ENCODE assay signal across 21 cellular contexts in the genomic region with DNA sequence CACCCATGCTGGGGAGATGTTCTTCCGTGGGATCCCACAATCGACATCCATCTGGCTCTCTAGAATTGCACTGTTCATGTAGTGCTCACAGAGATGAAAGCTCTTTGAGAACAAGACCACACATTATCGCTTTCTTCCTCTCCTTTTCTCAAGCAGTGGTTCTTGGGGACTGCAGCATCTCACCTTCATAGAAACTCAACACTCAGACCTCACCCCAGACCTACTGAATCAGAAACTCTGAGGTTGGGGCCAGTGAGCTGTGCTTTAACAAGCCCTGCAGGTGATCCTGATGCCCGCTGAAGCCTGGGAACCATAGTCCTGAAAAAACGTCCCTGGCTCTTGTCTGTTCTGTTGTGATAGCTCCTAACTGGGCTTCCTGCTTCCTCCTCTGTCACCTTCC.
A peak's percentile ranks its signal among the peaks of the same experiment; 100 is the strongest.
DNase-seq lines count a peak whose midpoint lies in the region; ATAC-seq and TF ChIP-seq lines count a peak whose summit lies in the region.
"Had no signal": no experiment of that assay in that cellular context is flagged by ENCODE, and none has a peak within 500 bp of the region (broad histone marks: within the 10 kb centered on the region; RNA-seq: fewer than 3 reads in every experiment).

No MANE protein-coding gene starts in this region.

- peaks cover 45% of the 10 kb centered on the region for H3K36me3 Mint-ChIP-seq in T-helper 1 cell treated with Interleukin-12 subunit alpha and Interleukin-12 subunit beta and Interleukin-4 antibody, amounts not matched to agents 30 μg/mL and 1 μg/mL, for 36 hours (ENCODE audit: low read depth)
- H3K36me3 Mint-ChIP-seq in naive thymus-derived CD4-positive, alpha-beta T cell: peaks cover 0 to 53% (median 0%) of the 10 kb centered on the region in 5 donors

- no peaks in the 10 kb centered on the region for H3K27me3 Mint-ChIP-seq in T-helper 1 cell treated with Interleukin-12 subunit alpha and Interleukin-12 subunit beta and Interleukin-4 antibody, amounts not matched to agents 30 μg/mL and 1 μg/mL, for 36 hours (ENCODE audit: low read depth)
- no peaks in the 10 kb centered on the region for H3K27me3 Mint-ChIP-seq in naive thymus-derived CD4-positive, alpha-beta T cell

- peak overlapping the region; percentile 91 for H3K27ac Mint-ChIP-seq in T-helper 1 cell treated with Interleukin-12 subunit alpha and Interleukin-12 subunit beta and Interleukin-4 antibody, amounts not matched to agents 30 μg/mL and 1 μg/mL, for 36 hours
- peak overlapping the region in 8 of 9 donors; percentile 20 to 96 (median 76) for H3K27ac Mint-ChIP-seq in naive thymus-derived CD4-positive, alpha-beta T cell
- H3K27ac Mint-ChIP-seq: GM23338, nephron had no signal

- no peaks in the 10 kb centered on the region for H3K36me3 ChIP-seq in naive thymus-derived CD4-positive, alpha-beta T cell (ENCODE audit: control insufficient read depth in 2 of 3, insufficient read depth in 3 of 3, low read length in 3 of 3)
- no peaks in the 10 kb centered on the region for H3K36me3 ChIP-seq in colonic mucosa
- H3K36me3 ChIP-seq in prostate gland: no peaks in the 10 kb centered on the region
- H3K36me3 ChIP-seq: brain microvascular endothelial cell, tibial nerve had no signal

- no peak for TF ChIP-seq CTCF in GM10266 (IDR thresholded peaks at IDR 0.05; ENCODE audit: control insufficient read depth, insufficient read depth, low read depth, missing control alignments)
- TF ChIP-seq CTCF in GM20000 (IDR thresholded peaks at IDR 0.05; ENCODE audit: extremely low read depth, missing control alignments): no peak
- TF ChIP-seq CTCF in colonic mucosa (IDR thresholded peaks at IDR 0.05): no peak
- TF ChIP-seq CTCF in prostate gland (IDR thresholded peaks at IDR 0.05): no peak

- DNase-seq in GM10266 (ENCODE audit: extremely low spot score) (peak; percentile 24), GM20000 (ENCODE audit: low spot score) (peak; percentile 25), colonic mucosa (no peak), prostate gland (ENCODE audit: low spot score) (no peak)
- no peak for DNase-seq in naive thymus-derived CD4-positive, alpha-beta T cell
- DNase-seq: brain microvascular endothelial cell; C1 segment of cervical spinal cord; effector CD4-positive, alpha-beta T cell; Karpas-422; left ventricle myocardium superior; NCI-H1417; NCI-H446; stimulated activated CD4-positive, alpha-beta T cell treated with anti-CD3 and anti-CD28 coated beads, Interleukin-2, amount 100 ng/mL, for 24 hours had no signal

- no peak for ATAC-seq in naive thymus-derived CD4-positive, alpha-beta T cell
- ATAC-seq in GM21576 (IDR thresholded peaks at IDR 0.05; ENCODE audit: unreplicated experiment): no peak
- ATAC-seq in GM21737 (IDR thresholded peaks at IDR 0.05; ENCODE audit: unreplicated experiment): no peak
- ATAC-seq: left ventricle myocardium superior, PC-3 had no signal

- H3K4me1 ChIP-seq in naive thymus-derived CD4-positive, alpha-beta T cell (ENCODE audit: control insufficient read depth in 2 of 2, insufficient read depth in 2 of 2, low read length in 2 of 2): peaks cover 30% of the 10 kb centered on the region in 2 donors
- H3K4me1 ChIP-seq in colonic mucosa (no peaks in the 10 kb centered on the region), prostate gland (replicated peaks) (no peaks in the 10 kb centered on the region)

- TF ChIP-seq POLR2A in prostate gland (IDR thresholded peaks at IDR 0.05): no peak

- H3K4me3 ChIP-seq in naive thymus-derived CD4-positive, alpha-beta T cell (ENCODE audit: low read length): no peak overlapping the region
- H3K4me3 ChIP-seq in colonic mucosa: no peak overlapping the region
- H3K4me3 ChIP-seq in prostate gland: no peak overlapping the region
- H3K4me3 ChIP-seq: GM23338, tibial nerve had no signal

- H3K27ac ChIP-seq in naive thymus-derived CD4-positive, alpha-beta T cell (ENCODE audit: low read depth, low read length): no peak overlapping the region
- H3K27ac ChIP-seq in colonic mucosa: no peak overlapping the region
- H3K27ac ChIP-seq in prostate gland: no peak overlapping the region
- H3K27ac ChIP-seq: brain microvascular endothelial cell, HL-60, tibial nerve had no signal

- POLR2A ChIA-PET in naive thymus-derived CD4-positive, alpha-beta T cell (lab: Charles Lee): interaction anchor here (0.8 to 1.3 kb wide), 3 partner anchors 11 to 26 kb away, joined by 3 to 5 read pairs (median 3); no protein-coding TSS in a partner anchor

- no peaks in the 10 kb centered on the region for H3K27me3 ChIP-seq in naive thymus-derived CD4-positive, alpha-beta T cell (ENCODE audit: control insufficient read depth in 2 of 2, insufficient read depth in 2 of 2, low read length in 2 of 2)
- H3K27me3 ChIP-seq in colonic mucosa: no peaks in the 10 kb centered on the region
- H3K27me3 ChIP-seq in prostate gland (replicated peaks; ENCODE audit: insufficient read depth): no peaks in the 10 kb centered on the region
- H3K27me3 ChIP-seq: brain microvascular endothelial cell, tibial nerve had no signal

- no peaks in the 10 kb centered on the region for H3K9me3 ChIP-seq in naive thymus-derived CD4-positive, alpha-beta T cell (ENCODE audit: control insufficient read depth in 2 of 3, low read length in 3 of 3)
- no peaks in the 10 kb centered on the region for H3K9me3 ChIP-seq in colonic mucosa
- H3K9me3 ChIP-seq in prostate gland: no peaks in the 10 kb centered on the region
- H3K9me3 ChIP-seq: tibial nerve had no signal

- intact Hi-C loops in naive thymus-derived CD4-positive, alpha-beta T cell (cut with micrococcal nuclease): loop anchor here (1.0 to 10.0 kb wide), 11 partner anchors 25 to 652 kb away; a partner anchor contains a TSS
- intact Hi-C loops in colonic mucosa (cut with DNase I): no loop called here
- intact Hi-C loops in prostate gland (cut with DNase I): no loop called here

- peaks cover 24% of the 10 kb centered on the region for H3K9me3 Mint-ChIP-seq in T-helper 1 cell treated with Interleukin-12 subunit alpha and Interleukin-12 subunit beta and Interleukin-4 antibody, amounts not matched to agents 30 μg/mL and 1 μg/mL, for 36 hours
- peaks cover 0 to 16% (median 0%) of the 10 kb centered on the region in 11 donors for H3K9me3 Mint-ChIP-seq in naive thymus-derived CD4-positive, alpha-beta T cell

- H3K4me3 Mint-ChIP-seq in T-helper 1 cell treated with Interleukin-12 subunit alpha and Interleukin-12 subunit beta and Interleukin-4 antibody, amounts not matched to agents 30 μg/mL and 1 μg/mL, for 36 hours: peak overlapping the region; percentile 69
- H3K4me3 Mint-ChIP-seq in naive thymus-derived CD4-positive, alpha-beta T cell: peak overlapping the region; percentile 1 to 82 (median 40)
- H3K4me3 Mint-ChIP-seq: GM23338, nephron had no signal

- CTCF ChIA-PET in naive thymus-derived CD4-positive, alpha-beta T cell (lab: Charles Lee): interaction anchor here (1.8 kb wide), 1 partner anchor 17 kb away, joined by 5 read pairs; no protein-coding TSS in a partner anchor

- WGBS in prostate gland: 95% methylated on average over 5 of the region's 5 CpGs

- peaks cover 74% of the 10 kb centered on the region for H3K4me1 Mint-ChIP-seq in T-helper 1 cell treated with Interleukin-12 subunit alpha and Interleukin-12 subunit beta and Interleukin-4 antibody, amounts not matched to agents 30 μg/mL and 1 μg/mL, for 36 hours (ENCODE audit: low read depth)
- peaks cover 26 to 73% (median 41%) of the 10 kb centered on the region in 7 donors for H3K4me1 Mint-ChIP-seq in naive thymus-derived CD4-positive, alpha-beta T cell

- no peak overlapping the region for H3K9ac ChIP-seq in colonic mucosa (ENCODE audit: low read depth in 2 of 2, low read length in 2 of 2)

Comparison
In these comparisons a context has a peak if more than half of its experiments do, and no peak if none do; other contexts are left out.
1. DNase-seq: peak in GM10266 (single experiment) and GM20000 (single experiment); none in naive thymus-derived CD4-positive, alpha-beta T cell (0 of 9), colonic mucosa (single experiment) and prostate gland (single experiment).
2. intact Hi-C loops: an anchor here in naive thymus-derived CD4-positive, alpha-beta T cell (1.0 to 10.0 kb wide); none called in colonic mucosa and prostate gland.